6 cellular contexts compared by ENCODE assay signal in the genomic region with DNA sequence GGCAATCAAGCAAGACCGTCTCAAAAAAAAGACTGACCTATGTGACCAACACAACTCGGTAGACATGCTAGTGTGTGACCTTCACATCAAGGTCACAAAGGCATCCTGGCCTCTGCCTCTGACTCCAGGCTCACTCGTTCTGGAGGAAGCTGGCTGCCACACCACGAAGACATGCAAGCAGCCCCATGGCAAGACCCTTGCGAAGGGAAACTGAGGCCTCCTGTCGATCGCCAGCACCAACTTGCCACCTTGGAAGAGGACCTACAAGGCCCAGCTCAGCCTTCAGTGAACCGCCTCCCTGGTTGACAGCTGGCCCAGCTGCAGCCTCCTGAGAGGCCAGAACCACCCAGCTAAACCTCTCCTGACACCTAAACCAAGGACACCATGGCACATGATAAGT.
"Had no signal": no experiment of that assay in that cellular context is flagged by ENCODE, and none has a peak within 500 bp of the region (broad histone marks: within the 10 kb centered on the region; RNA-seq: fewer than 3 reads in every experiment).

No MANE protein-coding gene starts in this region.

- DNase-seq: GOT3, H9, HCEC 1CT, KBM-7 had no signal

- FAIRE-seq: H54, HTR-8/SVneo had no signal
